19 cellular contexts compared by ENCODE assay signal in the genomic region with DNA sequence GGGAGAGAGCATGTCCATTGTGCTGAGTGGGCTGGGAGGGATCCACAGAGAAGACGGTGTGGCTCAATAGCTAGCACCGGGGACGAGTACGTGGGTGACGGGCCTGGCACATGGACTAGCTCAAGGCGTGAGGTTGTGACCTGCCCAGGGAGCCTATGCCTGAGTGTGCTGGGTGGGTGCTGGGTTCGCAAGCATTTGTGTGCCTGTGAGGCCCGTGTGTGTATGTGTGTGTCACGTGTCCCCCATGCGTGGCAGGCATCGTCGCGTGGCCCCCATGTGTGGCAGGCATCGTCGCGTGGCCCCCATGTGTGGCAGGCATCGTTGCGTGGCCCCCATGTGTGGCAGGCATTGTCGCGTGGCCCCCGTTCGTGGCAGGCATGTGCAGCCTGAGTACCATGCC.
DNase-seq lines count a peak whose midpoint lies in the region; ATAC-seq, FAIRE-seq and TF ChIP-seq lines count a peak whose summit lies in the region.
"Had no signal": no experiment of that assay in that cellular context is flagged by ENCODE, and none has a peak within 500 bp of the region (broad histone marks: within the 10 kb centered on the region; RNA-seq: fewer than 3 reads in every experiment).

No MANE protein-coding gene starts in this region.

- peaks cover 0 to 2% of the 10 kb centered on the region in 2 experiments; a peak in 2 of 5 replicates for H3K27me3 ChIP-seq in HepG2 (ENCODE audit: control insufficient read depth in 1 of 2, insufficient read depth in 2 of 2, low read length in 2 of 2)
- H3K27me3 ChIP-seq in right lobe of liver, result no peaks in the 10 kb centered on the region
- H3K27me3 ChIP-seq in osteoblast (ENCODE audit: insufficient read depth, low read length), result no peaks in the 10 kb centered on the region
- H3K27me3 ChIP-seq: BLaER1 treated with 17β-estradiol and CSF1 and Interleukin-3, amounts not matched to agents 10 nM and 100 nM had no signal

- H3K79me2 ChIP-seq in HepG2 (ENCODE audit: insufficient read depth, low read length) (no peaks in the 10 kb centered on the region), osteoblast (ENCODE audit: insufficient read depth, low read length) (no peaks in the 10 kb centered on the region)

- H3K27ac ChIP-seq in HepG2 (ENCODE audit: extremely low read length, insufficient read depth, low read length) (no peak overlapping the region), right lobe of liver (no peak overlapping the region), osteoblast (ENCODE audit: low read depth, low read length) (no peak overlapping the region)
- H3K27ac ChIP-seq: 22Rv1; A549; BLaER1 treated with 17β-estradiol and CSF1 and Interleukin-3, amounts not matched to agents 10 nM and 100 nM; C4-2B had no signal

- H2AFZ ChIP-seq in HepG2 (ENCODE audit: low read length), result no peak overlapping the region
- no peak overlapping the region for H2AFZ ChIP-seq in osteoblast (ENCODE audit: low read length)

- CTCF ChIA-PET in HepG2 (lab: Yijun Ruan, JAX; ENCODE audit: low intra/inter-chr PET ratio, low total read pairs), result no interaction called here

- H4K20me1 ChIP-seq in HepG2 (ENCODE audit: insufficient read depth, low read length) (no peaks in the 10 kb centered on the region), osteoblast (ENCODE audit: insufficient read depth, low read length) (no peaks in the 10 kb centered on the region)
- H4K20me1 ChIP-seq: BLaER1 treated with 17β-estradiol and CSF1 and Interleukin-3, amounts not matched to agents 10 nM and 100 nM had no signal

- TF ChIP-seq POLR2A in HepG2 (IDR thresholded peaks at IDR 0.05; ENCODE audit: insufficient read depth in 1 of 2, low read depth in 2 of 2, low read length in 2 of 2), result no peak
- TF ChIP-seq POLR2A in right lobe of liver (IDR thresholded peaks at IDR 0.05), result no peak

- ATAC-seq in HepG2, result no peak
- ATAC-seq in right lobe of liver, result no peak
- no peak for ATAC-seq in HG02642 (IDR thresholded peaks at IDR 0.05; ENCODE audit: poor library complexity, unreplicated experiment)
- ATAC-seq in GM18909 (IDR thresholded peaks at IDR 0.05; ENCODE audit: poor library complexity, unreplicated experiment), result no peak
- ATAC-seq: CD8-positive, alpha-beta T cell had no signal

- H3K4me3 ChIP-seq in HepG2 (replicated peaks in 1 of 3; ENCODE audit: insufficient read depth in 1 of 3, low read depth in 2 of 3, low read length in 3 of 3), result no peak overlapping the region
- H3K4me3 ChIP-seq in right lobe of liver, result no peak overlapping the region
- no peak overlapping the region for H3K4me3 ChIP-seq in osteoblast (ENCODE audit: insufficient read depth, low read length)
- H3K4me3 ChIP-seq: A549; BLaER1 treated with 17β-estradiol and CSF1 and Interleukin-3, amounts not matched to agents 10 nM and 100 nM had no signal

- no peak for TF ChIP-seq CTCF in HepG2 (CRISPR knock-in tag; IDR thresholded peaks at IDR 0.05)
- TF ChIP-seq CTCF in right lobe of liver (IDR thresholded peaks at IDR 0.05), result no peak
- TF ChIP-seq CTCF in osteoblast (IDR thresholded peaks at IDR 0.05; ENCODE audit: extremely low read depth, low read depth, low read length), result no peak

- H3K9ac ChIP-seq in HepG2 (ENCODE audit: insufficient read depth, low read depth, low read length), result no peak overlapping the region
- H3K9ac ChIP-seq: BLaER1 treated with 17β-estradiol and CSF1 and Interleukin-3, amounts not matched to agents 10 nM and 100 nM had no signal

- no peaks in the 10 kb centered on the region for H3K36me3 ChIP-seq in HepG2 (replicated peaks in 1 of 2; ENCODE audit: control insufficient read depth in 1 of 2, insufficient read depth in 2 of 2, low read length in 2 of 2)
- H3K36me3 ChIP-seq in right lobe of liver, result no peaks in the 10 kb centered on the region
- H3K36me3 ChIP-seq in osteoblast (ENCODE audit: insufficient read depth, low read length), result no peaks in the 10 kb centered on the region
- H3K36me3 ChIP-seq: BLaER1 treated with 17β-estradiol and CSF1 and Interleukin-3, amounts not matched to agents 10 nM and 100 nM had no signal

- intact Hi-C loops in HepG2 (cut with micrococcal nuclease; ENCODE audit: unreplicated experiment), result no loop called here
- intact Hi-C loops in right lobe of liver (cut with DNase I), result no loop called here

- TF ChIP-seq RAD21 in HepG2 (CRISPR knock-in tag; IDR thresholded peaks at IDR 0.05), result no peak

- 0% methylated on average over 1 of the region's 22 CpGs for WGBS in HepG2 (ENCODE audit: low lambda C conversion rate)
- no CpG with 5 or more reads among the region's 22 CpGs for WGBS in right lobe of liver (ENCODE audit: insufficient coverage, low coverage, low lambda C conversion rate, missing lambda C conversion rate)

- no peak for DNase-seq in HepG2 (ENCODE audit: low spot score)
- DNase-seq in right lobe of liver, result no peak
- peak; percentile 35 for DNase-seq in osteoblast (ENCODE audit: insufficient read length, low spot score, missing footprints)
- DNase-seq: AML-193; Caco-2; Calu3; CD4-positive, alpha-beta T cell; CD8-positive, alpha-beta T cell; DMS79 treated with DMSO at 0.1 percent for 48 hours; GF-D8 had no signal

- POLR2A ChIA-PET in HepG2 (lab: Yijun Ruan, JAX), result no interaction called here

- BruUV-seq in HepG2 (replicated peaks; lab: Mats Ljungman, UMichigan), result no TSS peak

- no peak overlapping the region for H3K4me2 ChIP-seq in HepG2 (ENCODE audit: low read depth, low read length)
- H3K4me2 ChIP-seq in osteoblast (ENCODE audit: insufficient read depth, low read length), result no peak overlapping the region
- H3K4me2 ChIP-seq: A549; BLaER1 treated with 17β-estradiol and CSF1 and Interleukin-3, amounts not matched to agents 10 nM and 100 nM had no signal

- no peaks in the 10 kb centered on the region for H3K4me1 ChIP-seq in HepG2 (ENCODE audit: insufficient read depth, low read length)
- peaks cover 0 to 2% (median 0%) of the 10 kb centered on the region in 4 donors for H3K4me1 ChIP-seq in right lobe of liver
- no peaks in the 10 kb centered on the region for H3K4me1 ChIP-seq in osteoblast (ENCODE audit: insufficient read depth, low read length)
- H3K4me1 ChIP-seq: A549, Caco-2 had no signal

- in situ Hi-C loops in HepG2 (cut with HindIII; ENCODE audit: extremely low pct_ligation_motif_present, low pct_unique_long_range_greater_than_20kb), result no loop called here

- no peak for FAIRE-seq in HepG2 (lab: Jason Lieb, UNC)
- FAIRE-seq: A549, D721Med, G401.6, GM12891 had no signal

- no peak for TF ChIP-seq EP300 in HepG2 (IDR thresholded peaks at IDR 0.05; ENCODE audit: low read depth in 2 of 2, low read length in 2 of 2)
- no peak for TF ChIP-seq EP300 in HepG2 (CRISPR knock-in tag; IDR thresholded peaks at IDR 0.05; ENCODE audit: borderline replicate concordance)

- H3K9me3 ChIP-seq in HepG2 (ENCODE audit: low read length) (no peaks in the 10 kb centered on the region), right lobe of liver (no peaks in the 10 kb centered on the region), osteoblast (ENCODE audit: low read depth, low read length) (no peaks in the 10 kb centered on the region)

TF ChIP-seq in HepG2, 621 proteins besides CTCF, POLR2A, EP300 and RAD21:
- TF ChIP-seq, protein P1, sequence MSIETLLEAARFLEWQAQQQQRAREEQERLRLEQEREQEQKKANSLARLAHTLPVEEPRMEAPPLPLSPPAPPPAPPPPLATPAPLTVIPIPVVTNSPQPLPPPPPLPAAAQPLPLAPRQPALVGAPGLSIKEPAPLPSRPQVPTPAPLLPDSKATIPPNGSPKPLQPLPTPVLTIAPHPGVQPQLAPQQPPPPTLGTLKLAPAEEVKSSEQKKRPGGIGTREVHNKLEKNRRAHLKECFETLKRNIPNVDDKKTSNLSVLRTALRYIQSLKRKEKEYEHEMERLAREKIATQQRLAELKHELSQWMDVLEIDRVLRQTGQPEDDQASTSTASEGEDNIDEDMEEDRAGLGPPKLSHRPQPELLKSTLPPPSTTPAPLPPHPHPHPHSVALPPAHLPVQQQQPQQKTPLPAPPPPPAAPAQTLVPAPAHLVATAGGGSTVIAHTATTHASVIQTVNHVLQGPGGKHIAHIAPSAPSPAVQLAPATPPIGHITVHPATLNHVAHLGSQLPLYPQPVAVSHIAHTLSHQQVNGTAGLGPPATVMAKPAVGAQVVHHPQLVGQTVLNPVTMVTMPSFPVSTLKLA (IDR thresholded peaks at IDR 0.05), result peak; percentile 58
- no peak for TF ChIP-seq ZNF143 (CRISPR knock-in tag; IDR thresholded peaks at IDR 0.05)
